8 cellular contexts compared by ENCODE assay signal in genomic region chr1:23344111-23344986, GRCh38. TPM values are rescaled to one million over a fixed set of nuclear protein-coding genes. Genes with fewer than 3 reads are reported as not detected.
DNase-seq lines count a peak whose midpoint lies in the region; ATAC-seq and TF ChIP-seq lines count a peak whose summit lies in the region.

Gene HNRNPR, minus strand, starts transcription at chr1:23344284. Its CDS starts 3,276 bp downstream, at chr1:23341008.

- H3K27me3 ChIP-seq in BLaER1 (no peaks in the 10 kb centered on the region), layer of hippocampus (ENCODE audit: control insufficient read depth, insufficient read depth, low read length) (no peaks in the 10 kb centered on the region)

- H3K36me3 ChIP-seq in BLaER1 = peaks cover 13% of the 10 kb centered on the region; the same call in 1 of the 2 replicates

- peak within 1 kb of the TSS; percentile 100 for H3K27ac ChIP-seq in BLaER1
- H3K27ac ChIP-seq in coronary artery = peak within 1 kb of the TSS; percentile 99
- peak within 1 kb of the TSS; percentile 96 for H3K27ac ChIP-seq in layer of hippocampus (ENCODE audit: low read depth, low read length)

- H3K9me3 Mint-ChIP-seq in activated CD4-positive, alpha-beta T cell treated with anti-CD3 and anti-CD28 coated beads, Interleukin-2, amount 10 ng/mL, durations not matched to agents 24 days and 14 days = no peaks in the 10 kb centered on the region

- peaks cover 8% of the 10 kb centered on the region; the same call in 1 of the 2 replicates for H3K9me3 ChIP-seq in BLaER1

- peaks cover 35% of the 10 kb centered on the region for H3K4me1 Mint-ChIP-seq in activated CD4-positive, alpha-beta T cell treated with anti-CD3 and anti-CD28 coated beads, Interleukin-2, amount 10 ng/mL, durations not matched to agents 24 days and 14 days

- H3K9ac ChIP-seq in BLaER1 = peak within 1 kb of the TSS; percentile 99

- peak within 1 kb of the TSS; percentile 90 for H3K4me3 Mint-ChIP-seq in activated CD4-positive, alpha-beta T cell treated with anti-CD3 and anti-CD28 coated beads, Interleukin-2, amount 10 ng/mL, durations not matched to agents 24 days and 14 days

- peak within 1 kb of the TSS; percentile 99 for H3K27ac Mint-ChIP-seq in activated CD4-positive, alpha-beta T cell treated with anti-CD3 and anti-CD28 coated beads, Interleukin-2, amount 10 ng/mL, durations not matched to agents 24 days and 14 days

- peaks cover 41% of the 10 kb centered on the region for H4K20me1 ChIP-seq in BLaER1

- peak within 1 kb of the TSS; percentile 90 for H3K4me2 ChIP-seq in BLaER1

- peak within 1 kb of the TSS; percentile 87 for H3K4me3 ChIP-seq in BLaER1
- peak within 1 kb of the TSS; percentile 95 for H3K4me3 ChIP-seq in coronary artery

- ATAC-seq in GM19324 (IDR thresholded peaks at IDR 0.05; ENCODE audit: low FRiP score, unreplicated experiment) (peak; percentile 90), HG03469 (IDR thresholded peaks at IDR 0.05; ENCODE audit: unreplicated experiment) (peak; percentile 84)

- intact Hi-C loops in activated CD4-positive, alpha-beta T cell treated with anti-CD3 and anti-CD28 coated beads, Interleukin-2, amount 10 ng/mL, durations not matched to agents 24 days and 14 days (cut with micrococcal nuclease) = loop anchor here (1.0 to 10.0 kb wide), 4 partner anchors 25 to 610 kb away; partner anchors contain the start of genes ASAP3, PNRC2 and ZNF436

- peak; percentile 99 for DNase-seq in NCI-H526 treated with DMSO at 0.1 percent for 48 hours (lab: John Stamatoyannopoulos, UW)
- peak; percentile 99 for DNase-seq in activated CD4-positive, alpha-beta T cell treated with anti-CD3 and anti-CD28 coated beads, Interleukin-2, amount 10 ng/mL, durations not matched to agents 24 days and 14 days
- DNase-seq in coronary artery (ENCODE audit: low spot score) = peak; percentile 100
- DNase-seq in stimulated activated CD4-positive, alpha-beta T cell treated with anti-CD3 and anti-CD28 coated beads, Interleukin-1b, Interleukin-23, amount 100 ng/mL, for 4 hours (ENCODE audit: low read depth in 2 of 2) = peak; percentile 97 to 98

- TF ChIP-seq CTCF in coronary artery (IDR thresholded peaks at IDR 0.05) = no peak

- H3K4me1 ChIP-seq in BLaER1 = peaks cover 36% of the 10 kb centered on the region

- H3K27me3 Mint-ChIP-seq in activated CD4-positive, alpha-beta T cell treated with anti-CD3 and anti-CD28 coated beads, Interleukin-2, amount 10 ng/mL, durations not matched to agents 24 days and 14 days = no peaks in the 10 kb centered on the region

- H3K36me3 Mint-ChIP-seq in activated CD4-positive, alpha-beta T cell treated with anti-CD3 and anti-CD28 coated beads, Interleukin-2, amount 10 ng/mL, durations not matched to agents 24 days and 14 days (ENCODE audit: low read depth) = peaks cover 19% of the 10 kb centered on the region

RNA-seq across cellular contexts. Expression of gene HNRNPR, which starts in this region (rescaled TPM):
- 229 and 235 TPM in 2 replicates for total RNA-seq in activated CD4-positive, alpha-beta T cell treated with anti-CD3 and anti-CD28 coated beads, Interleukin-2, amount 10 ng/mL, durations not matched to agents 24 days and 14 days

Comparison
In these comparisons a context has a peak if more than half of its experiments do, and no peak if none do; other contexts are left out.
1. Peak in every context shown above with its lines: DNase-seq, ATAC-seq, H3K4me3 ChIP-seq and H3K27ac ChIP-seq.